Comparison of ENCODE assay signal across 8 cellular contexts in genomic region chr19:2627319-2627829, GRCh38.
A peak's percentile ranks its signal among the peaks of the same experiment; 100 is the strongest.
DNase-seq lines count a peak whose midpoint lies in the region; ATAC-seq, FAIRE-seq and TF ChIP-seq lines count a peak whose summit lies in the region.

No MANE protein-coding gene starts in this region.

- WGBS in right lobe of liver (ENCODE audit: insufficient coverage, low coverage, low lambda C conversion rate, missing lambda C conversion rate), result 28% methylated on average over 5 of the region's 17 CpGs

- H3K4me3 ChIP-seq in cardiac fibroblast (replicated peaks in 1 of 2; ENCODE audit: low read depth in 2 of 2, low read length in 2 of 2) (no peak overlapping the region), right lobe of liver (no peak overlapping the region)

- no peaks in the 10 kb centered on the region for H3K36me3 ChIP-seq in right lobe of liver

- DNase-seq in activated T-cell treated with anti-CD3 and anti-CD28 coated beads for 24 hours (ENCODE audit: low read depth) (peak; percentile 32), RCC 7860 (ENCODE audit: low spot score) (peak; percentile 99), cardiac fibroblast (ENCODE audit: low read depth in 2 of 2) (peak; percentile 92 to 99), right lobe of liver (peak; percentile 89 to 93 (median 90)), NCI-H510A treated with DMSO at 0.1 percent for 48 hours (lab: John Stamatoyannopoulos, UW) (no peak)
- no peak for DNase-seq in activated T-cell treated with anti-CD3 and anti-CD28 coated beads, Interleukin-2, amount 50 U/mL, for 1 hour
- DNase-seq in stimulated activated CD8-positive, alpha-beta memory T cell treated with anti-CD3 and anti-CD28 coated beads, Interleukin-7, amount 100 ng/mL, for 4 hours (ENCODE audit: low read depth in 2 of 2), result peak; percentile 26 to 52

- H3K4me1 ChIP-seq in right lobe of liver, result peaks cover 0 to 57% (median 28%) of the 10 kb centered on the region in 4 donors

- H3K27ac ChIP-seq in right lobe of liver, result peak overlapping the region; percentile 86 to 94 (median 88)

- TF ChIP-seq CTCF in cardiac fibroblast (IDR thresholded peaks at IDR 0.05; ENCODE audit: low read depth, low read length), result no peak
- TF ChIP-seq CTCF in right lobe of liver (IDR thresholded peaks at IDR 0.05), result no peak

- no peaks in the 10 kb centered on the region for H3K9me3 ChIP-seq in right lobe of liver

- H3K27me3 ChIP-seq in right lobe of liver, result no peaks in the 10 kb centered on the region

- intact Hi-C loops in right lobe of liver (cut with DNase I), result loop anchor here in 1 of 2 donors (5.0 kb wide), 1 partner anchor 50 kb away; no protein-coding TSS in a partner anchor

- peak; percentile 98 for FAIRE-seq in RCC 7860 (lab: Jason Lieb, UNC)

- ATAC-seq in right lobe of liver (peak; percentile 60 to 72 (median 67)), HG03135 (IDR thresholded peaks at IDR 0.05; ENCODE audit: unreplicated experiment) (no peak)

- TF ChIP-seq POLR2A in right lobe of liver (IDR thresholded peaks at IDR 0.05), result peak; percentile 91

Comparison
In these comparisons a context has a peak if more than half of its experiments do, and no peak if none do; other contexts are left out.
1. DNase-seq: peak in activated T-cell treated with anti-CD3 and anti-CD28 coated beads for 24 hours (single experiment), RCC 7860 (single experiment), cardiac fibroblast (2 of 2), right lobe of liver (3 of 3) and stimulated activated CD8-positive, alpha-beta memory T cell treated with anti-CD3 and anti-CD28 coated beads, Interleukin-7, amount 100 ng/mL, for 4 hours (2 of 2); none in activated T-cell treated with anti-CD3 and anti-CD28 coated beads, Interleukin-2, amount 50 U/mL, for 1 hour (single experiment) and NCI-H510A treated with DMSO at 0.1 percent for 48 hours (single experiment).